Comparison of ENCODE assay signal across 14 cellular contexts in genomic region chr5:79806741-79807140, GRCh38.
DNase-seq lines count a peak whose midpoint lies in the region; ATAC-seq, FAIRE-seq and TF ChIP-seq lines count a peak whose summit lies in the region.
"Had no signal": no experiment of that assay in that cellular context is flagged by ENCODE, and none has a peak within 500 bp of the region (broad histone marks: within the 10 kb centered on the region; RNA-seq: fewer than 3 reads in every experiment).

No MANE protein-coding gene starts in this region.

- H3F3A ChIP-seq in SK-N-SH (replicated peaks; ENCODE audit: insufficient read depth): no peaks in the 10 kb centered on the region

- H3K79me2 ChIP-seq in GM12878 (ENCODE audit: control insufficient read depth, insufficient read depth, low read length) (no peaks in the 10 kb centered on the region), SK-N-SH (ENCODE audit: insufficient read depth) (no peaks in the 10 kb centered on the region)

- in situ Hi-C loops in GM12878 (cut with MboI): no loop called here

- intact Hi-C loops in GM12878 (cut with micrococcal nuclease; ENCODE audit: unreplicated experiment): no loop called here

- H3K9me3 ChIP-seq in GM12878 (replicated peaks; ENCODE audit: control insufficient read depth, insufficient read depth, low read length) (no peaks in the 10 kb centered on the region), SK-N-SH (no peaks in the 10 kb centered on the region)
- H3K9me3 ChIP-seq: upper lobe of right lung had no signal

- CTCF ChIA-PET in GM12878 (lab: Yijun Ruan, JAX): interaction anchor here (0.5 to 1.2 kb wide), 2 partner anchors 13 to 21 kb away, joined by 3 read pairs; no protein-coding TSS in a partner anchor
- CTCF ChIA-PET in SK-N-SH (lab: Yijun Ruan, JAX): no interaction called here

- RAD21 ChIA-PET in GM12878 (lab: Charles Lee; ENCODE audit: unreplicated experiment): no interaction called here

- H3K4me1 ChIP-seq in GM12878 (ENCODE audit: control insufficient read depth, insufficient read depth, low read length) (no peaks in the 10 kb centered on the region), SK-N-SH (ENCODE audit: control insufficient read depth in 1 of 2, insufficient read depth in 2 of 2, low read depth in 1 of 2, low read length in 1 of 2) (no peaks in the 10 kb centered on the region; a peak in 1 of 4 replicates)

- POLR2A ChIA-PET in GM12878 (lab: Charles Lee): no interaction called here
- POLR2A ChIA-PET in SK-N-SH (lab: Yijun Ruan, JAX): no interaction called here

- peak; percentile 25 for DNase-seq in AG08395 (ENCODE audit: low spot score)
- peak; percentile 12 for DNase-seq in H7
- no peak for DNase-seq in GM12878 (ENCODE audit: low read depth, low spot score)
- peak; percentile 37 for DNase-seq in iPS-NIHi11 (ENCODE audit: low spot score)
- DNase-seq in D721Med (ENCODE audit: insufficient read length, low spot score): no peak
- DNase-seq in NK-92 (lab: John Stamatoyannopoulos, UW; ENCODE audit: unreplicated experiment): no peak
- DNase-seq in activated CD8-positive, alpha-beta memory T cell treated with anti-CD3 and anti-CD28 coated beads for 24 hours: no peak
- no peak for DNase-seq in SK-N-SH
- DNase-seq: activated CD4-positive, alpha-beta T cell treated with anti-CD3 and anti-CD28 coated beads, Interleukin-2, amount 50 U/mL, for 4 hours; AML-193; GF-D8; KG1; NCI-H446; upper lobe of right lung had no signal

- no peaks in the 10 kb centered on the region for H3K9me2 ChIP-seq in SK-N-SH

- SMC1A ChIA-PET in GM12878 (lab: Charles Lee; ENCODE audit: uncharacterized antibody, unreplicated experiment): interaction anchor here (1.3 kb wide), 1 partner anchor 33 kb away, joined by 3 read pairs; no protein-coding TSS in a partner anchor

- H4K20me1 ChIP-seq in GM12878 (ENCODE audit: control insufficient read depth, insufficient read depth) (no peaks in the 10 kb centered on the region), SK-N-SH (ENCODE audit: insufficient read depth) (no peaks in the 10 kb centered on the region)

- no TSS peak for BruUV-seq in GM12878 (replicated peaks; lab: Mats Ljungman, UMichigan)

- TF ChIP-seq RAD21 in GM12878 (IDR thresholded peaks at IDR 0.05; ENCODE audit: insufficient read depth, low read depth, low read length): no peak
- TF ChIP-seq RAD21 in SK-N-SH (IDR thresholded peaks at IDR 0.05; ENCODE audit: low read length): no peak

- no peak overlapping the region for H3K27ac ChIP-seq in GM12878 (ENCODE audit: control insufficient read depth, insufficient read depth)
- H3K27ac ChIP-seq in SK-N-SH (ENCODE audit: low read depth in 2 of 2, low read length in 1 of 2): no peak overlapping the region
- H3K27ac ChIP-seq: upper lobe of right lung had no signal

- H3K27me3 ChIP-seq in H7 (ENCODE audit: control insufficient read depth, insufficient read depth, low read length) (no peaks in the 10 kb centered on the region), GM12878 (replicated peaks in 1 of 2; ENCODE audit: control insufficient read depth in 2 of 2, insufficient read depth in 2 of 2, low read length in 1 of 2) (no peaks in the 10 kb centered on the region), SK-N-SH (ENCODE audit: insufficient read depth) (no peaks in the 10 kb centered on the region; the same call in 1 of the 2 replicates)
- H3K27me3 ChIP-seq: upper lobe of right lung had no signal

- H3K9ac ChIP-seq in GM12878 (ENCODE audit: control insufficient read depth, insufficient read depth, low read length) (no peak overlapping the region), SK-N-SH (no peak overlapping the region)

- no peak for TF ChIP-seq CTCF in GM12878 (IDR thresholded peaks at IDR 0.05 in 2 of 3, conservative IDR thresholded peaks at IDR 0.05 in 1 of 3; ENCODE audit: control insufficient read depth in 2 of 3, extremely low read depth in 1 of 3, insufficient read depth in 1 of 3, low read depth in 3 of 3, low read length in 3 of 3)
- TF ChIP-seq CTCF in D721Med (IDR thresholded peaks at IDR 0.05; ENCODE audit: insufficient read depth, missing control alignments): no peak
- TF ChIP-seq CTCF in SK-N-SH (IDR thresholded peaks at IDR 0.05): no peak

- ATAC-seq in GM12878: peak; percentile 50; the same call in 2 of the 3 replicates
- ATAC-seq: upper lobe of right lung had no signal

- no peak overlapping the region for H3K4me3 ChIP-seq in H7 (ENCODE audit: insufficient read depth, low read depth, low read length)
- no peak overlapping the region for H3K4me3 ChIP-seq in GM12878
- no peak overlapping the region for H3K4me3 ChIP-seq in SK-N-SH (ENCODE audit: low read depth in 2 of 2, low read length in 1 of 2)
- H3K4me3 ChIP-seq: upper lobe of right lung had no signal

- H3K4me2 ChIP-seq in GM12878 (ENCODE audit: control insufficient read depth, insufficient read depth): no peak overlapping the region
- H3K4me2 ChIP-seq in SK-N-SH: no peak overlapping the region

- TF ChIP-seq EP300 in GM12878 (IDR thresholded peaks at IDR 0.05; ENCODE audit: borderline replicate concordance in 1 of 2, control insufficient read depth in 1 of 2, low read depth in 2 of 2, low read length in 2 of 2): no peak
- no peak for TF ChIP-seq EP300 in SK-N-SH (IDR thresholded peaks at IDR 0.05; ENCODE audit: borderline replicate concordance in 1 of 2, low read depth in 1 of 2, low read length in 1 of 2)

- FAIRE-seq in GM12878 (lab: Jason Lieb, UNC) (no peak), D721Med (lab: Jason Lieb, UNC) (no peak)

- TF ChIP-seq POLR2A in GM12878 (IDR thresholded peaks at IDR 0.05; ENCODE audit: low read depth, low read length): no peak

- no peak overlapping the region; the same call in 1 of the 2 replicates for H2AFZ ChIP-seq in GM12878 (ENCODE audit: control insufficient read depth, low read depth, low read length)
- H2AFZ ChIP-seq in SK-N-SH (ENCODE audit: low read depth): no peak overlapping the region

- WGBS in GM12878 (ENCODE audit: insufficient coverage, insufficient replicate concordance, low lambda C conversion rate, missing lambda C conversion rate): 39% methylated on average over 3 of the region's 3 CpGs
- WGBS in SK-N-SH (ENCODE audit: low lambda C conversion rate): 39% methylated on average over 3 of the region's 3 CpGs

- H3K36me3 ChIP-seq in H7 (replicated peaks; ENCODE audit: control insufficient read depth, insufficient read depth, low read length): no peaks in the 10 kb centered on the region
- no peaks in the 10 kb centered on the region for H3K36me3 ChIP-seq in GM12878 (ENCODE audit: control insufficient read depth in 2 of 2, insufficient read depth in 2 of 2, low read length in 1 of 2)
- no peaks in the 10 kb centered on the region for H3K36me3 ChIP-seq in SK-N-SH (replicated peaks in 1 of 2; ENCODE audit: control insufficient read depth in 1 of 2, insufficient read depth in 2 of 2, low read length in 1 of 2)
- H3K36me3 ChIP-seq: upper lobe of right lung had no signal

TF ChIP-seq in GM12878, 131 proteins besides CTCF, POLR2A, EP300 and RAD21 (continues in another document):
- no peak for TF ChIP-seq ZBTB11 (CRISPR knock-in tag; IDR thresholded peaks at IDR 0.05)

TF ChIP-seq in SK-N-SH, 30 proteins besides CTCF, POLR2A, EP300 and RAD21:
- TF ChIP-seq SMC3 (IDR thresholded peaks at IDR 0.05; ENCODE audit: low read depth, low read length) (no peak), ELF1 (IDR thresholded peaks at IDR 0.05) (no peak), NFIC (IDR thresholded peaks at IDR 0.05; ENCODE audit: borderline replicate concordance) (no peak), TEAD4 (IDR thresholded peaks at IDR 0.05; ENCODE audit: borderline replicate concordance, insufficient read depth) (no peak), MXI1 (IDR thresholded peaks at IDR 0.05; ENCODE audit: low read depth, low read length) (no peak), SIN3A (IDR thresholded peaks at IDR 0.05; ENCODE audit: borderline replicate concordance, low read depth, low read length) (no peak), RXRA (IDR thresholded peaks at IDR 0.05; ENCODE audit: borderline replicate concordance, low read depth) (no peak), GATA2 (CRISPR knock-in tag; IDR thresholded peaks at IDR 0.05) (no peak), MEF2A (IDR thresholded peaks at IDR 0.05; ENCODE audit: borderline replicate concordance, low read depth) (no peak)
- TF ChIP-seq, protein P1, sequence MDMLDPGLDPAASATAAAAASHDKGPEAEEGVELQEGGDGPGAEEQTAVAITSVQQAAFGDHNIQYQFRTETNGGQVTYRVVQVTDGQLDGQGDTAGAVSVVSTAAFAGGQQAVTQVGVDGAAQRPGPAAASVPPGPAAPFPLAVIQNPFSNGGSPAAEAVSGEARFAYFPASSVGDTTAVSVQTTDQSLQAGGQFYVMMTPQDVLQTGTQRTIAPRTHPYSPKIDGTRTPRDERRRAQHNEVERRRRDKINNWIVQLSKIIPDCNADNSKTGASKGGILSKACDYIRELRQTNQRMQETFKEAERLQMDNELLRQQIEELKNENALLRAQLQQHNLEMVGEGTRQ (IDR thresholded peaks at IDR 0.05; ENCODE audit: borderline replicate concordance, low read depth, low read length): no peak

Comparison
In these comparisons a context has a peak if more than half of its experiments do, and no peak if none do; other contexts are left out.
1. DNase-seq: peak in AG08395 (single experiment), H7 (single experiment) and iPS-NIHi11 (single experiment); none in GM12878 (single experiment), D721Med (single experiment), NK-92 (single experiment), activated CD8-positive, alpha-beta memory T cell treated with anti-CD3 and anti-CD28 coated beads for 24 hours (single experiment) and SK-N-SH (single experiment).